Comparison of ENCODE assay signal across 19 cellular contexts in the genomic region with DNA sequence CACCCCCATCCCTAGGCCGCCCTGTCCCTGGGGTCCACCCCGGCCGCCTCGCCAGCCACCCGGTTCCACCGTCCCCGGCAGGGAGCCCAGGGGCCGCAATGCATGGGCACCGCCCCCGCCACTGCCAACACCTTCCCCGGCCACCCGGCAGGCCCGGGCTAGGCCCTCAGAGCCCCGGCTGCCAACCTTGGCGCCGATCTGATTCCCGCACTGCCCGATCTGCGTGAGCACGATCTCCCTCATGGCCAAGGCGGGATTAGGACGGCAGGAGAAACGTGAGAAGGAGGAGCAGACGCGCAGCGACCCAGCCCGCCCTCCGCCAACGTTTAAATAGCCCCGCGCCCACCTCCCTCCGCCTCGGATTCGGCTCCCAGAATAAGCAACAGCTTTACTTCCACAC. TPM values are rescaled to one million over a fixed set of nuclear protein-coding genes. Genes with fewer than 3 reads are reported as not detected.
DNase-seq lines count a peak whose midpoint lies in the region; ATAC-seq and TF ChIP-seq lines count a peak whose summit lies in the region.
"Had no signal": no experiment of that assay in that cellular context is flagged by ENCODE, and none has a peak within 500 bp of the region (broad histone marks: within the 10 kb centered on the region; RNA-seq: fewer than 3 reads in every experiment).

Gene TUBB8 (minus strand): TSS at position 301 of the 400 bp plus-strand sequence. CDS start 58 bp downstream, at position 243.

- TF ChIP-seq CTCF in osteocyte (IDR thresholded peaks at IDR 0.05) (no peak), Peyer's patch (IDR thresholded peaks at IDR 0.05) (no peak)

- DNase-seq in NCI-H69 (lab: John Stamatoyannopoulos, UW), result peak; percentile 46
- DNase-seq in left kidney (ENCODE audit: low read depth, low spot score), result peak; percentile 15
- peak; percentile 82 for DNase-seq in osteocyte (ENCODE audit: extremely low spot score, unreplicated experiment)
- DNase-seq in Peyer's patch, result no peak
- no peak for DNase-seq in NCI-H748 treated with DMSO at 0.1 percent for 48 hours (lab: John Stamatoyannopoulos, UW)
- DNase-seq: ACHN; BE2C; C1 segment of cervical spinal cord; CD4-positive, CD25-positive, alpha-beta regulatory T cell; CD8-positive, alpha-beta memory T cell; COR-L47; DMS 273 treated with DMSO at 0.1 percent for 48 hours; GM23248; HFFc6 had no signal

- TF ChIP-seq POLR2A in Peyer's patch (IDR thresholded peaks at IDR 0.05), result no peak

- H3K36me3 Mint-ChIP-seq in osteocyte (ENCODE audit: unreplicated experiment), result no peaks in the 10 kb centered on the region
- H3K36me3 Mint-ChIP-seq: CD4-positive, CD25-positive, alpha-beta regulatory T cell; CD8-positive, alpha-beta memory T cell had no signal

- H3K4me1 ChIP-seq in Peyer's patch, result no peaks in the 10 kb centered on the region

- H3K27ac Mint-ChIP-seq in osteocyte (ENCODE audit: unreplicated experiment), result no peak within 1 kb of the TSS
- H3K27ac Mint-ChIP-seq: CD8-positive, alpha-beta memory T cell; HFFc6 had no signal

- no peak for ATAC-seq in GM21825 (IDR thresholded peaks at IDR 0.05; ENCODE audit: unreplicated experiment)
- ATAC-seq: HCT116 had no signal

- no peak within 1 kb of the TSS for H3K4me3 ChIP-seq in Peyer's patch
- H3K4me3 ChIP-seq: GM23248 had no signal

- no peaks in the 10 kb centered on the region for H3K9me3 ChIP-seq in Peyer's patch
- H3K9me3 ChIP-seq: BE2C had no signal

- peaks cover 7% of the 10 kb centered on the region for H3K27me3 Mint-ChIP-seq in osteocyte (ENCODE audit: unreplicated experiment)
- H3K27me3 Mint-ChIP-seq: CD4-positive, CD25-positive, alpha-beta regulatory T cell had no signal

- H3K27me3 ChIP-seq in Peyer's patch, result no peaks in the 10 kb centered on the region
- H3K27me3 ChIP-seq: BE2C had no signal

- H3K36me3 ChIP-seq in Peyer's patch, result no peaks in the 10 kb centered on the region
- H3K36me3 ChIP-seq: BE2C had no signal

- no peaks in the 10 kb centered on the region for H3K9me3 Mint-ChIP-seq in osteocyte (ENCODE audit: unreplicated experiment)
- H3K9me3 Mint-ChIP-seq: CD4-positive, CD25-positive, alpha-beta regulatory T cell; CD8-positive, alpha-beta memory T cell; HFFc6 had no signal

- no peak within 1 kb of the TSS for H3K27ac ChIP-seq in Peyer's patch
- H3K27ac ChIP-seq: GM23248, HL-60 had no signal

- no peak within 1 kb of the TSS for H3K4me3 Mint-ChIP-seq in osteocyte (ENCODE audit: unreplicated experiment)
- H3K4me3 Mint-ChIP-seq: CD4-positive, CD25-positive, alpha-beta regulatory T cell; CD8-positive, alpha-beta memory T cell; HFFc6 had no signal

- H3K4me1 Mint-ChIP-seq in osteocyte (ENCODE audit: unreplicated experiment), result no peaks in the 10 kb centered on the region
- H3K4me1 Mint-ChIP-seq: CD4-positive, CD25-positive, alpha-beta regulatory T cell; CD8-positive, alpha-beta memory T cell had no signal

RNA-seq across cellular contexts. Expression of gene TUBB8, which starts in this region (rescaled TPM):
- total RNA-seq in osteocyte (not detected in 2 replicates), Peyer's patch (not detected)
- total RNA-seq: CD4-positive, CD25-positive, alpha-beta regulatory T cell; CD8-positive, alpha-beta memory T cell; GM23248; H4; HFFc6; HT1080 had no signal

Comparison
In these comparisons a context has a peak if more than half of its experiments do, and no peak if none do; other contexts are left out.
1. Peak in DNase-seq in osteocyte; RNA of the gene not detected or under 1 TPM.
2. DNase-seq: peak in NCI-H69 (single experiment) and left kidney (single experiment); none in Peyer's patch (0 of 3) and NCI-H748 treated with DMSO at 0.1 percent for 48 hours (single experiment).